ENCODE assay signal across 8 cellular contexts in genomic region chr2:19863303-19864041, GRCh38. TPM values are rescaled to one million over a fixed set of nuclear protein-coding genes. Genes with fewer than 3 reads are reported as not detected.
A peak's percentile ranks its signal among the peaks of the same experiment; 100 is the strongest.
DNase-seq lines count a peak whose midpoint lies in the region; ATAC-seq and TF ChIP-seq lines count a peak whose summit lies in the region.

No MANE protein-coding gene starts in this region.

- H3K36me3 ChIP-seq in DOHH2 (ENCODE audit: control insufficient read depth, low read length), result no peaks in the 10 kb centered on the region

- no peaks in the 10 kb centered on the region for H3K9me2 ChIP-seq in DOHH2 (replicated peaks; ENCODE audit: control insufficient read depth, low read length)

- H3K27ac ChIP-seq in DOHH2 (ENCODE audit: low read depth, low read length), result no peak overlapping the region

- DNase-seq in HUDEP-2 (lab: John Stamatoyannopoulos, UW; ENCODE audit: unreplicated experiment in 76 of 76) (peak in 56 of 76 experiments; percentile 5 to 71 (median 38)), T-helper 22 cell (ENCODE audit: low read depth) (peak; percentile 19), astrocyte of the hippocampus (ENCODE audit: low read depth, low spot score) (peak; percentile 76), hippocampal formation (lab: John Stamatoyannopoulos, UW) (peak; percentile 31 to 61), sciatic nerve (ENCODE audit: low spot score) (peak; percentile 84), GF-D8 (lab: John Stamatoyannopoulos, UW) (no peak)

- ATAC-seq in GM21515 (IDR thresholded peaks at IDR 0.05; ENCODE audit: unreplicated experiment) (peak; percentile 79), sciatic nerve (peak; percentile 85)

- intact Hi-C loops in sciatic nerve (cut with DNase I), result loop anchor here (10.0 kb wide), 2 partner anchors 1119 to 1479 kb away; no protein-coding TSS in a partner anchor

- H3K9me3 ChIP-seq in DOHH2 (ENCODE audit: control insufficient read depth, insufficient read depth, low read length), result no peaks in the 10 kb centered on the region

- H3K27me3 ChIP-seq in DOHH2 (ENCODE audit: control insufficient read depth, low read length), result peaks cover 15% of the 10 kb centered on the region

- H3K4me3 ChIP-seq in DOHH2 (ENCODE audit: low read length), result no peak overlapping the region

- no peaks in the 10 kb centered on the region for H3K79me2 ChIP-seq in DOHH2 (ENCODE audit: control insufficient read depth, low read length)

- H4K20me1 ChIP-seq in DOHH2 (ENCODE audit: control insufficient read depth, insufficient read depth, low read depth, low read length), result no peaks in the 10 kb centered on the region

- H3F3A ChIP-seq in DOHH2 (ENCODE audit: control insufficient read depth, insufficient read depth), result no peaks in the 10 kb centered on the region

- peak; percentile 93 for TF ChIP-seq CTCF in DOHH2 (IDR thresholded peaks at IDR 0.05; ENCODE audit: low read depth, low read length, poor library complexity, severe bottlenecking)

- no peaks in the 10 kb centered on the region for H3K4me1 ChIP-seq in DOHH2 (ENCODE audit: control insufficient read depth, low read length)

- H3K4me2 ChIP-seq in DOHH2 (ENCODE audit: low read length), result no peak overlapping the region

RNA-seq across cellular contexts. Expression of gene TTC32, which starts 38.3 kb away (rescaled TPM):
- total RNA-seq in sciatic nerve, result 18.8 TPM
